20 cellular contexts compared by ENCODE assay signal in the genomic region with DNA sequence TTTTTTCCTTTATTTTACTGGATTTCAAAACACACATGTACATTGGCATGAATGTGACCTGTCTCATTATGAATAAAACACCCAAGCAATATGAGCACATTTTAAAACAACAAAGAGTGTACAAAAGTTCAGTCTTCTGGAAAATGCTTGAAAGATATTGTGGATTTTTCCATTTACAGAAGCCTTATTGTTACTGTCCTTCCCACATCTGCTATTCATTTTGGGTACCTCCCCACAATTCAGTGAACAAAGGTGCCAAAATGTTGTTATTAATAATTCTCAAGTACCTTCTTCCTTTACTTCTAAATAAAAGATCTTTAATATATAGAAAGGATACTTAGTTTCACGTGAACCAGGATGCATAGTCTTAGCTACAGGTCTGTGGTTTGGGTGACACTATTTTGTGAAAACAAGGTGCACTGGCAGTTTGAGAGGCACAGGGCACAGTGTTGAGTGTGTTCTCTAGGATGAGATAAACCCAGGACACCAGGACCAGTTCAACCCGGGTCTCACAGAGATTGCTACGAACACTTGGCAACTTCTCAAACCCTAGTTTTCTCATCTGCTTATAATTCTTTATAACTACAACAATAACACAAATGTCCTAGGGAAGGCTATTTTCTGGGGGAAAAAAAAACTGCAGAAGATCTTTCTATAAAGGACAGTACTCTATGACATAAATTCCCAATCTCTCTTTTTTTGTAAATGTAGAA.
DNase-seq lines count a peak whose midpoint lies in the region; ATAC-seq, FAIRE-seq and TF ChIP-seq lines count a peak whose summit lies in the region.
"Had no signal": no experiment of that assay in that cellular context is flagged by ENCODE, and none has a peak within 500 bp of the region (broad histone marks: within the 10 kb centered on the region; RNA-seq: fewer than 3 reads in every experiment).

No MANE protein-coding gene starts in this region.

- H3K9me3 Mint-ChIP-seq in MCF 10A (ENCODE audit: unreplicated experiment) (no peaks in the 10 kb centered on the region), astrocyte (ENCODE audit: unreplicated experiment) (no peaks in the 10 kb centered on the region)
- H3K9me3 Mint-ChIP-seq in stimulated activated naive CD8-positive, alpha-beta T cell treated with anti-CD3 and anti-CD28 coated beads, Interleukin-15, amount 100 ng/mL, for 72 hours: peaks cover 0 to 4% of the 10 kb centered on the region in 2 donors

- peak overlapping the region; percentile 42 for H3K9ac ChIP-seq in astrocyte (ENCODE audit: low read length)

- no peaks in the 10 kb centered on the region for H3K36me3 Mint-ChIP-seq in MCF 10A (ENCODE audit: insufficient read depth, unreplicated experiment)
- no peaks in the 10 kb centered on the region for H3K36me3 Mint-ChIP-seq in astrocyte (ENCODE audit: low read depth, unreplicated experiment)

- intact Hi-C loops in MCF 10A (cut with micrococcal nuclease): loop anchor here (5.0 kb wide), 1 partner anchor 116 kb away; no protein-coding TSS in a partner anchor
- intact Hi-C loops in breast epithelium (cut with DNase I; ENCODE audit: low total_unique reads): no loop called here

- no peaks in the 10 kb centered on the region for H3K36me3 ChIP-seq in breast epithelium
- H3K36me3 ChIP-seq in astrocyte (ENCODE audit: insufficient read depth, low read length): no peaks in the 10 kb centered on the region
- no peaks in the 10 kb centered on the region for H3K36me3 ChIP-seq in gastroesophageal sphincter
- H3K36me3 ChIP-seq in urinary bladder (ENCODE audit: insufficient read depth): no peaks in the 10 kb centered on the region
- H3K36me3 ChIP-seq: spleen, transverse colon had no signal

- peaks cover 34% of the 10 kb centered on the region for H3K4me1 Mint-ChIP-seq in MCF 10A (ENCODE audit: insufficient read depth, unreplicated experiment)
- H3K4me1 Mint-ChIP-seq in astrocyte (ENCODE audit: low read depth, unreplicated experiment): peaks cover 10% of the 10 kb centered on the region
- H3K4me1 Mint-ChIP-seq in stimulated activated naive CD8-positive, alpha-beta T cell treated with anti-CD3 and anti-CD28 coated beads, Interleukin-15, amount 100 ng/mL, for 72 hours: no peaks in the 10 kb centered on the region

- peak overlapping the region; percentile 20 for H2AFZ ChIP-seq in astrocyte (ENCODE audit: low read depth, low read length)

- H3K4me2 ChIP-seq in astrocyte (ENCODE audit: low read length): peak overlapping the region; percentile 73

- H3K27ac Mint-ChIP-seq in MCF 10A (ENCODE audit: low read depth, unreplicated experiment) (peak overlapping the region; percentile 92), astrocyte (ENCODE audit: unreplicated experiment) (no peak overlapping the region)
- H3K27ac Mint-ChIP-seq in stimulated activated naive CD8-positive, alpha-beta T cell treated with anti-CD3 and anti-CD28 coated beads, Interleukin-15, amount 100 ng/mL, for 72 hours: no peak overlapping the region

- no peaks in the 10 kb centered on the region for H3K79me2 ChIP-seq in astrocyte (ENCODE audit: insufficient read depth, low read length)

- H3K4me3 Mint-ChIP-seq in MCF 10A (ENCODE audit: unreplicated experiment) (peak overlapping the region; percentile 43), astrocyte (ENCODE audit: unreplicated experiment) (no peak overlapping the region)
- no peak overlapping the region for H3K4me3 Mint-ChIP-seq in stimulated activated naive CD8-positive, alpha-beta T cell treated with anti-CD3 and anti-CD28 coated beads, Interleukin-15, amount 100 ng/mL, for 72 hours

- ATAC-seq in gastroesophageal sphincter: no peak
- ATAC-seq in esophagus mucosa: no peak
- no peak for ATAC-seq in GM19463 (IDR thresholded peaks at IDR 0.05; ENCODE audit: unreplicated experiment)
- no peak for ATAC-seq in stimulated activated naive CD8-positive, alpha-beta T cell treated with anti-CD3 and anti-CD28 coated beads, Interleukin-15, amount 100 ng/mL, for 72 hours

- TF ChIP-seq POLR2A in breast epithelium (IDR thresholded peaks at IDR 0.05): no peak
- no peak for TF ChIP-seq POLR2A in gastroesophageal sphincter (IDR thresholded peaks at IDR 0.05)

- H3K9me3 ChIP-seq in breast epithelium: no peaks in the 10 kb centered on the region
- H3K9me3 ChIP-seq in astrocyte (ENCODE audit: insufficient read depth, low read depth, low read length): no peaks in the 10 kb centered on the region
- H3K9me3 ChIP-seq in gastroesophageal sphincter: no peaks in the 10 kb centered on the region
- H3K9me3 ChIP-seq: spleen, transverse colon had no signal

- H3K27me3 ChIP-seq in breast epithelium (no peaks in the 10 kb centered on the region), astrocyte (ENCODE audit: insufficient read depth, low read length) (no peaks in the 10 kb centered on the region), gastroesophageal sphincter (no peaks in the 10 kb centered on the region)
- H3K27me3 ChIP-seq: spleen, transverse colon had no signal

- no peaks in the 10 kb centered on the region for H3K27me3 Mint-ChIP-seq in MCF 10A (ENCODE audit: insufficient read depth, unreplicated experiment)
- no peaks in the 10 kb centered on the region for H3K27me3 Mint-ChIP-seq in astrocyte (ENCODE audit: low read depth, unreplicated experiment)
- peaks cover 7% of the 10 kb centered on the region for H3K27me3 Mint-ChIP-seq in stimulated activated naive CD8-positive, alpha-beta T cell treated with anti-CD3 and anti-CD28 coated beads, Interleukin-15, amount 100 ng/mL, for 72 hours

- POLR2A ChIA-PET in MCF 10A (lab: Yijun Ruan, JAX): interaction anchor here (0.5 to 2.1 kb wide), 8 partner anchors 10 to 1806 kb away, joined by 3 to 5 read pairs (median 4); no protein-coding TSS in a partner anchor

- H3K4me1 ChIP-seq in breast epithelium: no peaks in the 10 kb centered on the region
- H3K4me1 ChIP-seq in astrocyte (ENCODE audit: insufficient read depth, low read length): peaks cover 15% of the 10 kb centered on the region
- peaks cover 0 to 20% (median 2%) of the 10 kb centered on the region in 3 donors for H3K4me1 ChIP-seq in gastroesophageal sphincter
- no peaks in the 10 kb centered on the region for H3K4me1 ChIP-seq in urinary bladder (ENCODE audit: insufficient read depth)
- H3K4me1 ChIP-seq: spleen had no signal

- TF ChIP-seq EP300 in gastroesophageal sphincter (IDR thresholded peaks at IDR 0.05): no peak

- peak; percentile 57 for DNase-seq in MCF 10A (ENCODE audit: unreplicated experiment)
- no peak for DNase-seq in breast epithelium (ENCODE audit: low spot score in 2 of 2)
- DNase-seq in astrocyte (ENCODE audit: low read depth): peak; percentile 19
- no peak for DNase-seq in stimulated activated naive CD8-positive, alpha-beta T cell treated with anti-CD3 and anti-CD28 coated beads, Interleukin-15, amount 100 ng/mL, for 72 hours
- DNase-seq: activated CD4-positive, alpha-beta T cell treated with anti-CD3 and anti-CD28 coated beads, Interleukin-2, amount 50 U/mL, for 4 hours; DMS53; H7; NCI-H1048; NCI-H2227 treated with DMSO at 0.1 percent for 48 hours; nucleus accumbens; spleen; T-helper 2 cell; transverse colon had no signal

- no peak for FAIRE-seq in astrocyte (lab: Jason Lieb, UNC)
- FAIRE-seq: A204.1, GM12892, GM19239 had no signal

- TSS peak; percentile 92 for BruUV-seq in MCF 10A (replicated peaks; lab: Mats Ljungman, UMichigan)

- TF ChIP-seq CTCF in MCF 10A (IDR thresholded peaks at IDR 0.05; ENCODE audit: unreplicated experiment) (no peak), breast epithelium (IDR thresholded peaks at IDR 0.05) (no peak), astrocyte (IDR thresholded peaks at IDR 0.05; ENCODE audit: insufficient read depth, low read depth, low read length) (no peak), gastroesophageal sphincter (IDR thresholded peaks at IDR 0.05) (no peak)

- H3K27ac ChIP-seq in breast epithelium (peak overlapping the region in 1 of 2 donors; percentile 44), astrocyte (ENCODE audit: low read depth, low read length) (peak overlapping the region; percentile 86), gastroesophageal sphincter (peak overlapping the region; percentile 57 to 73 (median 71)), urinary bladder (ENCODE audit: low read depth) (peak overlapping the region; percentile 74)
- H3K27ac ChIP-seq: spleen had no signal

- CTCF ChIA-PET in MCF 10A (lab: Yijun Ruan, JAX): interaction anchor here (1.2 kb wide), 1 partner anchor 9 kb away, joined by 3 read pairs; no protein-coding TSS in a partner anchor

- 38 to 40% methylated on average over 3 of the region's 3 CpGs for WGBS in gastroesophageal sphincter (ENCODE audit: low coverage in 1 of 2), 2 donors
- WGBS in urinary bladder: 40% methylated on average over 3 of the region's 3 CpGs

- H3K4me3 ChIP-seq in breast epithelium (no peak overlapping the region), astrocyte (ENCODE audit: insufficient read depth, low read depth, low read length) (peak overlapping the region; percentile 5), gastroesophageal sphincter (no peak overlapping the region), urinary bladder (ENCODE audit: low read depth, low read length) (no peak overlapping the region)
- H3K4me3 ChIP-seq: spleen, transverse colon had no signal

- H4K20me1 ChIP-seq in astrocyte (ENCODE audit: insufficient read depth, low read length): no peaks in the 10 kb centered on the region

Comparison
In these comparisons a context has a peak if more than half of its experiments do, and no peak if none do; other contexts are left out.
1. DNase-seq: peak in MCF 10A (single experiment) and astrocyte (single experiment); none in breast epithelium (0 of 2) and stimulated activated naive CD8-positive, alpha-beta T cell treated with anti-CD3 and anti-CD28 coated beads, Interleukin-15, amount 100 ng/mL, for 72 hours (0 of 2).